In genomic region chr17:41403409-41404023, GRCh38 we compare ENCODE assay signal across 18 cellular contexts. TPM values are rescaled to one million over a fixed set of nuclear protein-coding genes. Genes with fewer than 3 reads are reported as not detected.
A peak's percentile ranks its signal among the peaks of the same experiment; 100 is the strongest.
DNase-seq lines count a peak whose midpoint lies in the region; ATAC-seq, FAIRE-seq and TF ChIP-seq lines count a peak whose summit lies in the region.
"Had no signal": no experiment of that assay in that cellular context is flagged by ENCODE, and none has a peak within 500 bp of the region (broad histone marks: within the 10 kb centered on the region; RNA-seq: fewer than 3 reads in every experiment).

No MANE protein-coding gene starts in this region.

- peak overlapping the region; percentile 10 for H3K4me3 Mint-ChIP-seq in activated CD4-positive, alpha-beta T cell treated with anti-CD3 and anti-CD28 coated beads for 36 hours
- H3K4me3 Mint-ChIP-seq: brain had no signal

- peaks cover 32% of the 10 kb centered on the region for H3F3A ChIP-seq in PC-9 (ENCODE audit: insufficient read depth, low read depth)

- no peak overlapping the region for H3K9ac ChIP-seq in H1 (replicated peaks in 1 of 4; ENCODE audit: extremely low read depth in 1 of 4, low read depth in 3 of 4, low read length in 3 of 4)
- peak overlapping the region; percentile 4 for H3K9ac ChIP-seq in skeletal muscle satellite cell (ENCODE audit: low read depth, low read length)

- H3K79me1 ChIP-seq in H1 (ENCODE audit: low read depth, low read length): no peaks in the 10 kb centered on the region

- ATAC-seq in activated CD4-positive, alpha-beta T cell treated with anti-CD3 and anti-CD28 coated beads for 36 hours: peak; percentile 55
- ATAC-seq in GM18502 (IDR thresholded peaks at IDR 0.05; ENCODE audit: poor library complexity, unreplicated experiment): no peak

- H2AFZ ChIP-seq in PC-9 (no peak overlapping the region), H1 (ENCODE audit: low read length) (no peak overlapping the region)

- intact Hi-C loops in activated CD4-positive, alpha-beta T cell treated with anti-CD3 and anti-CD28 coated beads for 36 hours (cut with DNase I, micrococcal nuclease): loop anchor here (1.0 to 10.0 kb wide), 4 partner anchors 62 to 789 kb away; no protein-coding TSS in a partner anchor
- intact Hi-C loops in PC-9 (cut with micrococcal nuclease; ENCODE audit: unreplicated experiment): loop anchor here (5.0 kb wide), 3 partner anchors 66 to 496 kb away; no protein-coding TSS in a partner anchor

- no peaks in the 10 kb centered on the region for H3K36me3 Mint-ChIP-seq in activated CD4-positive, alpha-beta T cell treated with anti-CD3 and anti-CD28 coated beads for 36 hours (ENCODE audit: low read depth)
- H3K36me3 Mint-ChIP-seq: brain had no signal

- TF ChIP-seq RAD21 in H1 (IDR thresholded peaks at IDR 0.05 in 1 of 2, conservative IDR thresholded peaks at IDR 0.05 in 1 of 2; ENCODE audit: low read depth in 2 of 2, low read length in 2 of 2): no peak

- no peak overlapping the region for H3K4me3 ChIP-seq in PC-9
- no peak overlapping the region for H3K4me3 ChIP-seq in H1 (ENCODE audit: extremely low read depth in 1 of 4, insufficient read depth in 2 of 4, low read depth in 3 of 4, low read length in 4 of 4)
- H3K4me3 ChIP-seq in skeletal muscle satellite cell (ENCODE audit: low read length): no peak overlapping the region
- H3K4me3 ChIP-seq in MG63: no peak overlapping the region
- H3K4me3 ChIP-seq: spleen had no signal

- DNase-seq in activated CD4-positive, alpha-beta T cell treated with anti-CD3 and anti-CD28 coated beads for 36 hours: peak; percentile 17
- no peak for DNase-seq in activated CD4-positive, alpha-beta T cell treated with anti-CD3 and anti-CD28 coated beads for 1 hour
- no peak for DNase-seq in PC-9
- DNase-seq in H1 (ENCODE audit: low read depth in 1 of 2, low spot score in 2 of 2): no peak
- DNase-seq in MG63: no peak
- no peak for DNase-seq in DMS79 treated with DMSO at 0.1 percent for 48 hours (lab: John Stamatoyannopoulos, UW)
- DNase-seq: DMS 273 treated with DMSO at 0.1 percent for 48 hours, hippocampal formation, KG1, NCI-H187 treated with DMSO at 0.1 percent for 48 hours, NCI-H526, spleen had no signal

- H3K9me3 ChIP-seq in PC-9 (ENCODE audit: insufficient read depth, low read depth): no peaks in the 10 kb centered on the region
- no peaks in the 10 kb centered on the region for H3K9me3 ChIP-seq in H1 (ENCODE audit: insufficient read depth in 2 of 2, low read depth in 1 of 2, low read length in 1 of 2)
- no peaks in the 10 kb centered on the region for H3K9me3 ChIP-seq in skeletal muscle satellite cell (replicated peaks; ENCODE audit: low read length)
- H3K9me3 ChIP-seq in MG63: no peaks in the 10 kb centered on the region
- H3K9me3 ChIP-seq: neutrophil, spleen had no signal

- TF ChIP-seq EP300 in H1 (IDR thresholded peaks at IDR 0.05; ENCODE audit: borderline replicate concordance in 1 of 2, low read depth in 2 of 2, low read length in 2 of 2): no peak

- H3K4ac ChIP-seq in H1 (replicated peaks; ENCODE audit: insufficient read length, low read depth, low read length): no peak overlapping the region

- H4K8ac ChIP-seq in H1 (ENCODE audit: extremely low read depth, insufficient read depth, low read length): no peak overlapping the region

- no peak overlapping the region for H3K14ac ChIP-seq in H1 (ENCODE audit: insufficient read length)

- no peak overlapping the region for H2BK15ac ChIP-seq in H1 (ENCODE audit: low read length)

- H3K27me3 Mint-ChIP-seq in activated CD4-positive, alpha-beta T cell treated with anti-CD3 and anti-CD28 coated beads for 36 hours: peaks cover 2% of the 10 kb centered on the region

- no peak overlapping the region for H3K56ac ChIP-seq in H1 (replicated peaks; ENCODE audit: insufficient read length, low read depth, low read length)

- no peak overlapping the region for H4K91ac ChIP-seq in H1 (replicated peaks; ENCODE audit: insufficient read length, low read length)

- H3K79me2 ChIP-seq in PC-9 (ENCODE audit: low read depth) (no peaks in the 10 kb centered on the region), H1 (ENCODE audit: control insufficient read depth in 1 of 2, insufficient read depth in 2 of 2, low read length in 2 of 2) (no peaks in the 10 kb centered on the region)

- H2BK12ac ChIP-seq in H1 (ENCODE audit: low read depth, low read length): no peak overlapping the region; the same call in 1 of the 2 replicates

- H3K36me3 ChIP-seq in PC-9 (ENCODE audit: low read depth) (no peaks in the 10 kb centered on the region), H1 (ENCODE audit: control insufficient read depth in 2 of 4, insufficient read depth in 4 of 4, low read length in 3 of 4) (no peaks in the 10 kb centered on the region), skeletal muscle satellite cell (ENCODE audit: insufficient read depth, low read length) (no peaks in the 10 kb centered on the region), MG63 (no peaks in the 10 kb centered on the region)
- H3K36me3 ChIP-seq: neutrophil, spleen had no signal

- no peak for TF ChIP-seq POLR2A in H1 (IDR thresholded peaks at IDR 0.05; ENCODE audit: control extremely low read depth in 1 of 2, low read depth in 2 of 2, low read length in 2 of 2)

- H4K20me1 ChIP-seq in PC-9 (ENCODE audit: insufficient read depth): no peaks in the 10 kb centered on the region
- no peaks in the 10 kb centered on the region for H4K20me1 ChIP-seq in H1 (replicated peaks in 1 of 2; ENCODE audit: control insufficient read depth in 1 of 2, insufficient read depth in 2 of 2, low read length in 2 of 2)

- no peak for FAIRE-seq in H1 (lab: Jason Lieb, UNC)
- FAIRE-seq: endometrium had no signal

- CTCF ChIA-PET in activated CD4-positive, alpha-beta T cell treated with anti-CD3 and anti-CD28 coated beads for 36 hours (lab: Charles Lee): interaction anchor here (0.8 to 3.7 kb wide), 8 partner anchors 12 to 493 kb away, joined by 3 to 21 read pairs (median 7); no protein-coding TSS in a partner anchor
- CTCF ChIA-PET in PC-9 (lab: Charles Lee) (interaction anchor here (0.6 to 2.6 kb wide), 4 partner anchors 14 to 535 kb away, joined by 3 to 14 read pairs (median 8); no protein-coding TSS in a partner anchor), H1 (lab: Charles Lee; ENCODE audit: partially characterized antibody) (interaction anchor here (0.8 to 7.2 kb wide), 9 partner anchors 9 to 245 kb away, joined by 3 to 51 read pairs (median 6); no protein-coding TSS in a partner anchor)

- no peaks in the 10 kb centered on the region for H3K9me2 ChIP-seq in PC-9 (ENCODE audit: insufficient read depth)

- TF ChIP-seq CTCF in PC-9 (conservative IDR thresholded peaks at IDR 0.05): no peak
- TF ChIP-seq CTCF in H1 (IDR thresholded peaks at IDR 0.05; ENCODE audit: control extremely low read depth in 1 of 3, insufficient read depth in 1 of 3, low read depth in 1 of 3, low read length in 3 of 3): no peak

- H3K27ac Mint-ChIP-seq in activated CD4-positive, alpha-beta T cell treated with anti-CD3 and anti-CD28 coated beads for 36 hours: peak overlapping the region; percentile 87

- H2BK5ac ChIP-seq in H1 (ENCODE audit: low read depth, low read length): no peak overlapping the region

- no peak overlapping the region for H3K18ac ChIP-seq in H1 (ENCODE audit: extremely low read depth, low read length)

- WGBS in H1 (ENCODE audit: extremely low coverage in 1 of 2, insufficient coverage in 1 of 2, insufficient read length in 1 of 2, insufficient replicate concordance in 2 of 2, low coverage in 1 of 2, low lambda C conversion rate in 2 of 2, missing lambda C conversion rate in 1 of 2), 2 experiments: 78% methylated on average over 4 of the region's 4 CpGs; no CpG with 5 or more reads in 1 of the 2 experiments

- no peak overlapping the region for H4K5ac ChIP-seq in H1 (ENCODE audit: insufficient read length, low read depth, low read length)

- peak overlapping the region; percentile 11 for H3K4me2 ChIP-seq in PC-9
- no peak overlapping the region for H3K4me2 ChIP-seq in H1 (ENCODE audit: insufficient read depth in 1 of 2, low read depth in 2 of 2, low read length in 2 of 2)
- peak overlapping the region; percentile 46 for H3K4me2 ChIP-seq in skeletal muscle satellite cell (ENCODE audit: low read length)

- H2AK5ac ChIP-seq in H1 (ENCODE audit: low read depth, low read length): no peak overlapping the region

- H3K4me1 ChIP-seq in PC-9 (replicated peaks; ENCODE audit: insufficient read depth) (peaks cover 48% of the 10 kb centered on the region), H1 (replicated peaks in 1 of 4; ENCODE audit: control insufficient read depth in 3 of 4, insufficient read depth in 4 of 4, low read length in 3 of 4) (no peaks in the 10 kb centered on the region; a peak in 1 of 7 replicates), skeletal muscle satellite cell (ENCODE audit: control insufficient read depth, insufficient read depth, low read length) (peaks cover 39% of the 10 kb centered on the region)
- H3K4me1 ChIP-seq: spleen had no signal

- no peaks in the 10 kb centered on the region for H3K23me2 ChIP-seq in H1 (ENCODE audit: low read depth, low read length)

- no peaks in the 10 kb centered on the region for H3K27me3 ChIP-seq in PC-9 (ENCODE audit: insufficient read depth, low read depth)
- H3K27me3 ChIP-seq in H1 (replicated peaks in 1 of 4; ENCODE audit: control insufficient read depth in 3 of 4, extremely low read depth in 1 of 4, insufficient read depth in 3 of 4, low read length in 3 of 4): no peaks in the 10 kb centered on the region; a peak in 1 of 7 replicates
- no peaks in the 10 kb centered on the region for H3K27me3 ChIP-seq in skeletal muscle satellite cell (ENCODE audit: control insufficient read depth, insufficient read depth, low read length)
- no peaks in the 10 kb centered on the region for H3K27me3 ChIP-seq in MG63

- H2BK120ac ChIP-seq in H1 (replicated peaks; ENCODE audit: low read depth, low read length): no peak overlapping the region

- no peak overlapping the region for H3K23ac ChIP-seq in H1 (ENCODE audit: insufficient read length)

- BruUV-seq in PC-9 (replicated peaks; lab: Mats Ljungman, UMichigan): no TSS peak

- H3K27ac ChIP-seq in PC-9: peak overlapping the region; percentile 89
- H3K27ac ChIP-seq in H1 (ENCODE audit: low read depth, low read length): no peak overlapping the region
- H3K27ac ChIP-seq: neutrophil, spleen had no signal

- H2BK20ac ChIP-seq in H1 (ENCODE audit: low read length): no peak overlapping the region

- peaks cover 35% of the 10 kb centered on the region for H3K4me1 Mint-ChIP-seq in activated CD4-positive, alpha-beta T cell treated with anti-CD3 and anti-CD28 coated beads for 36 hours

- no peaks in the 10 kb centered on the region for H3K9me3 Mint-ChIP-seq in activated CD4-positive, alpha-beta T cell treated with anti-CD3 and anti-CD28 coated beads for 36 hours (ENCODE audit: low read depth)
- H3K9me3 Mint-ChIP-seq: brain had no signal

- POLR2A ChIA-PET in activated CD4-positive, alpha-beta T cell treated with anti-CD3 and anti-CD28 coated beads for 36 hours (lab: Charles Lee): interaction anchor here (0.6 to 1.5 kb wide), 5 partner anchors 145 to 861 kb away, joined by 3 to 8 read pairs (median 3); partner anchors contain the start of gene EIF1
- POLR2A ChIA-PET in PC-9 (lab: Charles Lee; ENCODE audit: unreplicated experiment) (interaction anchor here (0.6 to 1.6 kb wide), 4 partner anchors 13 to 709 kb away, joined by 3 to 9 read pairs (median 3); no protein-coding TSS in a partner anchor), H1 (lab: Charles Lee; ENCODE audit: partially characterized antibody) (no interaction called here)

RNA-seq across cellular contexts. Expression of gene KRT31, which starts 6.1 kb away (rescaled TPM):
- not detected for total RNA-seq in activated CD4-positive, alpha-beta T cell treated with anti-CD3 and anti-CD28 coated beads for 36 hours
- total RNA-seq in PC-9 (2021): not detected in 2 replicates
- total RNA-seq in H1 (2021; fragmentation: NEBNext Ultra II Directional; extraction: Animal tissue kit (Norgen Biotek cat#: 25700)): not detected in 2 replicates
- not detected in 2 replicates for polyA plus RNA-seq in H1 (2011; rRNA removed)
- polyA plus RNA-seq in H1 (2011; cell fraction: cytosol; rRNA removed): not detected
- not detected for polyA plus RNA-seq in H1 (2011; cell fraction: nucleus; rRNA removed)
- polyA plus RNA-seq in H1 (2012, experiment 1 of 2): not detected in 4 replicates
- not detected for polyA plus RNA-seq in H1 (2012, experiment 2 of 2)
- polyA plus RNA-seq in H1 (2013, experiment 1 of 2): not detected
- not detected for polyA plus RNA-seq in H1 (2013, experiment 2 of 2)
- not detected in 2 replicates for polyA minus RNA-seq in H1 (2011; rRNA and poly(A)+ RNA removed)
- polyA minus RNA-seq in H1 (2011; cell fraction: cytosol; rRNA and poly(A)+ RNA removed): not detected
- polyA minus RNA-seq in H1 (2011; cell fraction: nucleus; rRNA and poly(A)+ RNA removed): not detected
- not detected in 2 replicates for total RNA-seq in skeletal muscle satellite cell (2012; rRNA removed)
- not detected in 2 replicates for total RNA-seq in MG63 (2014; rRNA removed; shearing (Covaris generic); ENCODE audit: low replicate concordance)
- total RNA-seq: liver, spleen had no signal
- polyA plus RNA-seq: liver, spleen had no signal

RNA-seq across cellular contexts. Expression of gene KRT37, which starts 20.9 kb away (rescaled TPM):
- total RNA-seq in activated CD4-positive, alpha-beta T cell treated with anti-CD3 and anti-CD28 coated beads for 36 hours: not detected
- not detected in 2 replicates for total RNA-seq in PC-9 (2021)
- not detected in 2 replicates for total RNA-seq in H1 (2021; fragmentation: NEBNext Ultra II Directional; extraction: Animal tissue kit (Norgen Biotek cat#: 25700))
- not detected in 2 replicates for polyA plus RNA-seq in H1 (2011; rRNA removed)
- not detected for polyA plus RNA-seq in H1 (2011; cell fraction: cytosol; rRNA removed)
- polyA plus RNA-seq in H1 (2011; cell fraction: nucleus; rRNA removed): not detected
- not detected in 4 replicates for polyA plus RNA-seq in H1 (2012, experiment 1 of 2)
- polyA plus RNA-seq in H1 (2012, experiment 2 of 2): not detected
- polyA plus RNA-seq in H1 (2013, experiment 1 of 2): not detected
- not detected for polyA plus RNA-seq in H1 (2013, experiment 2 of 2)
- polyA minus RNA-seq in H1 (2011; rRNA and poly(A)+ RNA removed): not detected in 2 replicates
- not detected for polyA minus RNA-seq in H1 (2011; cell fraction: cytosol; rRNA and poly(A)+ RNA removed)
- not detected for polyA minus RNA-seq in H1 (2011; cell fraction: nucleus; rRNA and poly(A)+ RNA removed)
- total RNA-seq in skeletal muscle satellite cell (2012; rRNA removed): not detected in 2 replicates
- total RNA-seq in MG63 (2014; rRNA removed; shearing (Covaris generic); ENCODE audit: low replicate concordance): not detected in 2 replicates
- total RNA-seq: liver, spleen had no signal
- polyA plus RNA-seq: liver, spleen had no signal

RNA-seq across cellular contexts. Expression of gene KRT34, which starts 21.4 kb away (rescaled TPM):
- not detected for total RNA-seq in activated CD4-positive, alpha-beta T cell treated with anti-CD3 and anti-CD28 coated beads for 36 hours
- total RNA-seq in PC-9 (2021): 0.45 and 1.4 TPM in 2 replicates
- not detected in 2 replicates for total RNA-seq in H1 (2021; fragmentation: NEBNext Ultra II Directional; extraction: Animal tissue kit (Norgen Biotek cat#: 25700))
- not detected in 2 replicates for polyA plus RNA-seq in H1 (2011; rRNA removed)
- not detected for polyA plus RNA-seq in H1 (2011; cell fraction: cytosol; rRNA removed)
- not detected for polyA plus RNA-seq in H1 (2011; cell fraction: nucleus; rRNA removed)
- not detected in 4 replicates for polyA plus RNA-seq in H1 (2012, experiment 1 of 2)
- not detected for polyA plus RNA-seq in H1 (2012, experiment 2 of 2)
- polyA plus RNA-seq in H1 (2013, experiment 1 of 2): not detected
- polyA plus RNA-seq in H1 (2013, experiment 2 of 2): not detected
- not detected in 2 replicates for polyA minus RNA-seq in H1 (2011; rRNA and poly(A)+ RNA removed)
- not detected for polyA minus RNA-seq in H1 (2011; cell fraction: cytosol; rRNA and poly(A)+ RNA removed)
- not detected for polyA minus RNA-seq in H1 (2011; cell fraction: nucleus; rRNA and poly(A)+ RNA removed)
- 2.2 and 2.8 TPM in 2 replicates for total RNA-seq in skeletal muscle satellite cell (2012; rRNA removed)
- 0.49 TPM in 1 of 2 replicates, not detected in the other for total RNA-seq in MG63 (2014; rRNA removed; shearing (Covaris generic); ENCODE audit: low replicate concordance)
- total RNA-seq: liver, spleen had no signal
- polyA plus RNA-seq: liver, spleen had no signal

RNA-seq across cellular contexts. Expression of gene KRT33B, which starts 33.9 kb away (rescaled TPM):
- not detected for total RNA-seq in activated CD4-positive, alpha-beta T cell treated with anti-CD3 and anti-CD28 coated beads for 36 hours
- total RNA-seq in PC-9 (2021): not detected in 2 replicates
- total RNA-seq in H1 (2021; fragmentation: NEBNext Ultra II Directional; extraction: Animal tissue kit (Norgen Biotek cat#: 25700)): not detected in 2 replicates
- polyA plus RNA-seq in H1 (2011; rRNA removed): not detected in 2 replicates
- not detected for polyA plus RNA-seq in H1 (2011; cell fraction: cytosol; rRNA removed)
- not detected for polyA plus RNA-seq in H1 (2011; cell fraction: nucleus; rRNA removed)
- polyA plus RNA-seq in H1 (2012, experiment 1 of 2): not detected in 4 replicates
- not detected for polyA plus RNA-seq in H1 (2012, experiment 2 of 2)
- not detected for polyA plus RNA-seq in H1 (2013, experiment 1 of 2)
- not detected for polyA plus RNA-seq in H1 (2013, experiment 2 of 2)
- polyA minus RNA-seq in H1 (2011; rRNA and poly(A)+ RNA removed): not detected in 2 replicates
- polyA minus RNA-seq in H1 (2011; cell fraction: cytosol; rRNA and poly(A)+ RNA removed): not detected
- polyA minus RNA-seq in H1 (2011; cell fraction: nucleus; rRNA and poly(A)+ RNA removed): not detected
- not detected in 2 replicates for total RNA-seq in skeletal muscle satellite cell (2012; rRNA removed)
- 0.17 and 2.0 TPM in 2 replicates for total RNA-seq in MG63 (2014; rRNA removed; shearing (Covaris generic); ENCODE audit: low replicate concordance)
- total RNA-seq: liver, spleen had no signal
- polyA plus RNA-seq: liver, spleen had no signal

RNA-seq across cellular contexts. Expression of gene KRT38, which starts 37.3 kb away (rescaled TPM):
- not detected for total RNA-seq in activated CD4-positive, alpha-beta T cell treated with anti-CD3 and anti-CD28 coated beads for 36 hours
- total RNA-seq in PC-9 (2021): not detected in 2 replicates
- not detected in 2 replicates for total RNA-seq in H1 (2021; fragmentation: NEBNext Ultra II Directional; extraction: Animal tissue kit (Norgen Biotek cat#: 25700))
- polyA plus RNA-seq in H1 (2011; rRNA removed): not detected in 2 replicates
- not detected for polyA plus RNA-seq in H1 (2011; cell fraction: cytosol; rRNA removed)
- not detected for polyA plus RNA-seq in H1 (2011; cell fraction: nucleus; rRNA removed)
- polyA plus RNA-seq in H1 (2012, experiment 1 of 2): not detected in 4 replicates
- polyA plus RNA-seq in H1 (2012, experiment 2 of 2): not detected
- not detected for polyA plus RNA-seq in H1 (2013, experiment 1 of 2)
- polyA plus RNA-seq in H1 (2013, experiment 2 of 2): not detected
- polyA minus RNA-seq in H1 (2011; rRNA and poly(A)+ RNA removed): not detected in 2 replicates
- not detected for polyA minus RNA-seq in H1 (2011; cell fraction: cytosol; rRNA and poly(A)+ RNA removed)
- polyA minus RNA-seq in H1 (2011; cell fraction: nucleus; rRNA and poly(A)+ RNA removed): not detected
- not detected in 2 replicates for total RNA-seq in skeletal muscle satellite cell (2012; rRNA removed)
- total RNA-seq in MG63 (2014; rRNA removed; shearing (Covaris generic); ENCODE audit: low replicate concordance): 0.17 TPM in 1 of 2 replicates, not detected in the other
- total RNA-seq: liver had no signal
- polyA plus RNA-seq: liver, spleen had no signal

Comparison
In these comparisons a context has a peak if more than half of its experiments do, and no peak if none do; other contexts are left out.
1. H3K4me2 ChIP-seq: peak in PC-9 (single experiment) and skeletal muscle satellite cell (single experiment); none in H1 (0 of 2).